ENCODE assay signal across 9 cellular contexts in genomic region chr14:103711516-103712431, GRCh38. TPM values are rescaled to one million over a fixed set of nuclear protein-coding genes. Genes with fewer than 3 reads are reported as not detected.
DNase-seq lines count a peak whose midpoint lies in the region; ATAC-seq and TF ChIP-seq lines count a peak whose summit lies in the region.
"Had no signal": no experiment of that assay in that cellular context is flagged by ENCODE, and none has a peak within 500 bp of the region (broad histone marks: within the 10 kb centered on the region; RNA-seq: fewer than 3 reads in every experiment).

No MANE protein-coding gene starts in this region.

- H3K4me3 ChIP-seq in HAP-1 (no peak overlapping the region), Caco-2 (ENCODE audit: low read depth, low read length) (no peak overlapping the region)

- H3K9me3 Mint-ChIP-seq in effector memory CD8-positive, alpha-beta T cell: no peaks in the 10 kb centered on the region
- H3K9me3 Mint-ChIP-seq in nephron progenitor cell (no peaks in the 10 kb centered on the region), Caco-2 (ENCODE audit: unreplicated experiment) (no peaks in the 10 kb centered on the region)
- no peaks in the 10 kb centered on the region for H3K9me3 Mint-ChIP-seq in T-helper 2 cell treated with Interferon-gamma antibody and Interleukin-4, amounts not matched to agents 5 μg/mL and 100 μg/mL, for 36 hours
- H3K9me3 Mint-ChIP-seq: central memory CD8-positive, alpha-beta T cell had no signal

- intact Hi-C loops in Caco-2 (cut with micrococcal nuclease; ENCODE audit: unreplicated experiment): no loop called here

- DNase-seq in AG08395 (ENCODE audit: low spot score): peak; percentile 44
- peak; percentile 44 for DNase-seq in M059J (ENCODE audit: low read depth)
- DNase-seq in effector memory CD8-positive, alpha-beta T cell: no peak
- no peak for DNase-seq in nephron progenitor cell
- DNase-seq in HAP-1 (ENCODE audit: low spot score in 2 of 2): no peak
- no peak for DNase-seq in GF-D8 (lab: John Stamatoyannopoulos, UW)
- DNase-seq in Caco-2: no peak
- no peak for DNase-seq in T-helper 2 cell treated with Interferon-gamma antibody and Interleukin-4, amounts not matched to agents 5 μg/mL and 100 μg/mL, for 36 hours (ENCODE audit: low spot score)

- CTCF ChIA-PET in Caco-2 (lab: Charles Lee): no interaction called here

- no peaks in the 10 kb centered on the region for H3K9me3 ChIP-seq in HAP-1
- H3K9me3 ChIP-seq in Caco-2: no peaks in the 10 kb centered on the region

- H3K36me3 ChIP-seq in HAP-1 (replicated peaks): peaks cover 62% of the 10 kb centered on the region
- no peaks in the 10 kb centered on the region; the same call in 1 of the 2 replicates for H3K36me3 ChIP-seq in Caco-2 (ENCODE audit: control insufficient read depth, insufficient read depth, low read length)

- ATAC-seq in effector memory CD8-positive, alpha-beta T cell (replicated peaks): no peak

- no TSS peak for BruUV-seq in Caco-2 (replicated peaks; lab: Mats Ljungman, UMichigan)

- peaks cover 7% of the 10 kb centered on the region for H3K4me1 ChIP-seq in HAP-1
- H3K4me1 ChIP-seq in Caco-2: peaks cover 5% of the 10 kb centered on the region; the same call in 1 of the 2 replicates

- H3K36me3 Mint-ChIP-seq in effector memory CD8-positive, alpha-beta T cell (ENCODE audit: insufficient read depth): peaks cover 5% of the 10 kb centered on the region
- H3K36me3 Mint-ChIP-seq in nephron progenitor cell (ENCODE audit: low read depth) (peaks cover 19% of the 10 kb centered on the region), Caco-2 (ENCODE audit: insufficient read depth, unreplicated experiment) (peaks cover 60% of the 10 kb centered on the region)
- H3K36me3 Mint-ChIP-seq in T-helper 2 cell treated with Interferon-gamma antibody and Interleukin-4, amounts not matched to agents 5 μg/mL and 100 μg/mL, for 36 hours (ENCODE audit: low read depth): peaks cover 22% of the 10 kb centered on the region

- TF ChIP-seq CTCF in nephron progenitor cell (IDR thresholded peaks at IDR 0.05) (no peak), Caco-2 (IDR thresholded peaks at IDR 0.05; ENCODE audit: insufficient read depth in 1 of 2, low read depth in 1 of 2, low read length in 1 of 2, severe bottlenecking in 1 of 2, unreplicated experiment in 1 of 2) (no peak)

- H3K27me3 Mint-ChIP-seq in effector memory CD8-positive, alpha-beta T cell: no peaks in the 10 kb centered on the region
- H3K27me3 Mint-ChIP-seq in nephron progenitor cell (ENCODE audit: low read depth, poor library complexity) (no peaks in the 10 kb centered on the region), Caco-2 (ENCODE audit: insufficient read depth, unreplicated experiment) (no peaks in the 10 kb centered on the region)
- peaks cover 2% of the 10 kb centered on the region for H3K27me3 Mint-ChIP-seq in T-helper 2 cell treated with Interferon-gamma antibody and Interleukin-4, amounts not matched to agents 5 μg/mL and 100 μg/mL, for 36 hours (ENCODE audit: low read depth)
- H3K27me3 Mint-ChIP-seq: central memory CD8-positive, alpha-beta T cell had no signal

- H3K27me3 ChIP-seq in HAP-1 (ENCODE audit: low read depth) (no peaks in the 10 kb centered on the region), Caco-2 (replicated peaks; ENCODE audit: control insufficient read depth, insufficient read depth, low read length) (no peaks in the 10 kb centered on the region)

- in situ Hi-C loops in HAP-1 (cut with MboI; ENCODE audit: low sequenced_read_pairs): no loop called here

- POLR2A ChIA-PET in Caco-2 (lab: Charles Lee): no interaction called here

- peaks cover 14 to 16% of the 10 kb centered on the region in 2 donors for H3K4me1 Mint-ChIP-seq in effector memory CD8-positive, alpha-beta T cell (ENCODE audit: low read depth in 2 of 2)
- peaks cover 38% of the 10 kb centered on the region for H3K4me1 Mint-ChIP-seq in nephron progenitor cell
- H3K4me1 Mint-ChIP-seq in Caco-2 (ENCODE audit: low read depth, unreplicated experiment): no peaks in the 10 kb centered on the region
- H3K4me1 Mint-ChIP-seq in T-helper 2 cell treated with Interferon-gamma antibody and Interleukin-4, amounts not matched to agents 5 μg/mL and 100 μg/mL, for 36 hours (ENCODE audit: low read depth): peaks cover 10% of the 10 kb centered on the region

- peak overlapping the region; percentile 17 to 54 for H3K27ac Mint-ChIP-seq in effector memory CD8-positive, alpha-beta T cell
- H3K27ac Mint-ChIP-seq in nephron progenitor cell (peak overlapping the region; percentile 94), Caco-2 (ENCODE audit: unreplicated experiment) (no peak overlapping the region)
- no peak overlapping the region for H3K27ac Mint-ChIP-seq in T-helper 2 cell treated with Interferon-gamma antibody and Interleukin-4, amounts not matched to agents 5 μg/mL and 100 μg/mL, for 36 hours

- H3K4me3 Mint-ChIP-seq in effector memory CD8-positive, alpha-beta T cell: no peak overlapping the region
- H3K4me3 Mint-ChIP-seq in nephron progenitor cell: no peak overlapping the region
- no peak overlapping the region for H3K4me3 Mint-ChIP-seq in Caco-2 (ENCODE audit: unreplicated experiment)
- H3K4me3 Mint-ChIP-seq in T-helper 2 cell treated with Interferon-gamma antibody and Interleukin-4, amounts not matched to agents 5 μg/mL and 100 μg/mL, for 36 hours: no peak overlapping the region
- H3K4me3 Mint-ChIP-seq: central memory CD8-positive, alpha-beta T cell had no signal

RNA-seq across cellular contexts. Expression of gene XRCC3, which starts 3.5 kb away (rescaled TPM):
- 28.2 and 29.8 TPM in 2 replicates for total RNA-seq in M059J (2014; rRNA removed; shearing (Covaris generic))
- total RNA-seq in Caco-2 (2022): 39.5 and 44.0 TPM in 2 replicates

RNA-seq across cellular contexts. Expression of gene ZFYVE21, which starts 3.8 kb away (rescaled TPM):
- total RNA-seq in M059J (2014; rRNA removed; shearing (Covaris generic)): 27.6 and 32.3 TPM in 2 replicates
- total RNA-seq in Caco-2 (2022): 61.6 and 66.2 TPM in 2 replicates

Comparison
In these comparisons a context has a peak if more than half of its experiments do, and no peak if none do; other contexts are left out.
1. DNase-seq: peak in AG08395 (single experiment) and M059J (single experiment); none in effector memory CD8-positive, alpha-beta T cell (0 of 3), nephron progenitor cell (single experiment), HAP-1 (0 of 2), GF-D8 (single experiment), Caco-2 (0 of 2) and T-helper 2 cell treated with Interferon-gamma antibody and Interleukin-4, amounts not matched to agents 5 μg/mL and 100 μg/mL, for 36 hours (single experiment).
2. H3K27ac Mint-ChIP-seq: peak in effector memory CD8-positive, alpha-beta T cell (2 of 2) and nephron progenitor cell (single experiment); none in Caco-2 (single experiment) and T-helper 2 cell treated with Interferon-gamma antibody and Interleukin-4, amounts not matched to agents 5 μg/mL and 100 μg/mL, for 36 hours (single experiment).